Comparison of ENCODE assay signal across 8 cellular contexts in the genomic region with DNA sequence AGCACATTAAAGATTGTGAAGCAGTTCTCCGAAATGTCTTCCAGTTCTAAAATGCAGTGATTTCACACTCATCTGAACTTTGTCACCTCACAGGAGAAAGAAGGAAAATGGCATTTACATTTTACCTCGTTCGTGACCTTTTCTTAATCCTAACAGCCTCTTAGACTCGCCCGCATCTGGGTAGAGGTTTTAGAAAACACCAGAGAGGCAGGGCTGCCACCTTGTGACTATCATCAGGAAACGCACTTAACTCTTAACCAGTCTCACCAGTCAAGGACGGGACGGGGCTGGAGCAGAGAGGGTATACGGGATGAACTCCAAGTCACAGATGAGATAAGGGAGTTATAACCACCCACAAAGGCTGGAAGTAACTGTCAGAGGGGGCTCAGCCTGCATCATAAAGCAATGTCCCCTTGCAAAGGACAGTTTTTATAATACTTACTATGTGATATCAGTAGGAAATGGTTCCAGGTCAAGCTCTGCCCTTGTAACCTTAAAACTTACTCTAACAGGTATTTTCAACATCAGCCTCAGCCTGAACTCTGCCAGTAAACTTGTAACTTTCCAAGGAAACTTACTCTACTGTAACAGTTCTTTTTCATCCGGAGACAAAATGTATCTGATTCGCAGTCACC. TPM values are rescaled to one million over a fixed set of nuclear protein-coding genes. Genes with fewer than 3 reads are reported as not detected.
A peak's percentile ranks its signal among the peaks of the same experiment; 100 is the strongest.
DNase-seq lines count a peak whose midpoint lies in the region; ATAC-seq, FAIRE-seq and TF ChIP-seq lines count a peak whose summit lies in the region.

No MANE protein-coding gene starts in this region.

- H3K9me3 Mint-ChIP-seq in activated CD4-positive, alpha-beta T cell treated with anti-CD3 and anti-CD28 coated beads for 36 hours (ENCODE audit: low read depth): no peaks in the 10 kb centered on the region
- H3K9me3 Mint-ChIP-seq in naive thymus-derived CD4-positive, alpha-beta T cell: no peaks in the 10 kb centered on the region

- DNase-seq in AG04450 (ENCODE audit: low read depth, low spot score) (no peak), GM18507 (ENCODE audit: extremely low spot score, insufficient read length, low read depth) (peak; percentile 11), NCI-H226 (peak; percentile 36), ecto neural progenitor cell (ENCODE audit: low spot score) (peak; percentile 62)
- DNase-seq in activated CD4-positive, alpha-beta T cell treated with anti-CD3 and anti-CD28 coated beads for 36 hours: peak; percentile 75
- peak in 8 of 9 donors; percentile 27 to 62 (median 48) for DNase-seq in naive thymus-derived CD4-positive, alpha-beta T cell

- CTCF ChIA-PET in AG04450 (lab: Charles Lee): interaction anchor here (2.1 kb wide), 1 partner anchor 104 kb away, joined by 17 read pairs; no protein-coding TSS in a partner anchor
- CTCF ChIA-PET in activated CD4-positive, alpha-beta T cell treated with anti-CD3 and anti-CD28 coated beads for 36 hours (lab: Charles Lee): interaction anchor here (0.7 to 3.2 kb wide), 13 partner anchors 15 to 176 kb away, joined by 3 to 25 read pairs (median 4); no protein-coding TSS in a partner anchor
- CTCF ChIA-PET in naive thymus-derived CD4-positive, alpha-beta T cell (lab: Charles Lee): interaction anchor here (0.8 to 3.2 kb wide), 8 partner anchors 39 to 107 kb away, joined by 3 to 10 read pairs (median 4); no protein-coding TSS in a partner anchor

- H3K27ac Mint-ChIP-seq in activated CD4-positive, alpha-beta T cell treated with anti-CD3 and anti-CD28 coated beads for 36 hours: no peak overlapping the region
- no peak overlapping the region for H3K27ac Mint-ChIP-seq in naive thymus-derived CD4-positive, alpha-beta T cell

- peak; percentile 79 for FAIRE-seq in GM18507 (lab: Jason Lieb, UNC)

- peak; percentile 95 for ATAC-seq in activated CD4-positive, alpha-beta T cell treated with anti-CD3 and anti-CD28 coated beads for 36 hours
- ATAC-seq in naive thymus-derived CD4-positive, alpha-beta T cell: peak; percentile 82
- no peak for ATAC-seq in GM18519 (IDR thresholded peaks at IDR 0.05; ENCODE audit: low FRiP score, unreplicated experiment)
- no peak for ATAC-seq in GM21528 (IDR thresholded peaks at IDR 0.05; ENCODE audit: low FRiP score, unreplicated experiment)

- peaks cover 3% of the 10 kb centered on the region for H3K27me3 ChIP-seq in AG04450 (ENCODE audit: control insufficient read depth, insufficient read depth, low read length)
- peaks cover 0 to 3% of the 10 kb centered on the region in 2 donors for H3K27me3 ChIP-seq in naive thymus-derived CD4-positive, alpha-beta T cell (ENCODE audit: control insufficient read depth in 2 of 2, insufficient read depth in 2 of 2, low read length in 2 of 2)

- POLR2A ChIA-PET in AG04450 (lab: Yijun Ruan, JAX): no interaction called here
- POLR2A ChIA-PET in activated CD4-positive, alpha-beta T cell treated with anti-CD3 and anti-CD28 coated beads for 36 hours (lab: Charles Lee): no interaction called here
- POLR2A ChIA-PET in naive thymus-derived CD4-positive, alpha-beta T cell (lab: Charles Lee): no interaction called here

- no peak overlapping the region for H3K4me3 Mint-ChIP-seq in activated CD4-positive, alpha-beta T cell treated with anti-CD3 and anti-CD28 coated beads for 36 hours
- H3K4me3 Mint-ChIP-seq in naive thymus-derived CD4-positive, alpha-beta T cell: no peak overlapping the region

- peaks cover 62% of the 10 kb centered on the region for H3K27me3 Mint-ChIP-seq in activated CD4-positive, alpha-beta T cell treated with anti-CD3 and anti-CD28 coated beads for 36 hours
- H3K27me3 Mint-ChIP-seq in naive thymus-derived CD4-positive, alpha-beta T cell: peaks cover 45 to 71% (median 46%) of the 10 kb centered on the region in 5 donors

- no peaks in the 10 kb centered on the region for H3K4me1 ChIP-seq in naive thymus-derived CD4-positive, alpha-beta T cell (ENCODE audit: control insufficient read depth in 2 of 2, insufficient read depth in 2 of 2, low read length in 2 of 2)

- peaks cover under 1% of the 10 kb centered on the region for H3K4me1 Mint-ChIP-seq in activated CD4-positive, alpha-beta T cell treated with anti-CD3 and anti-CD28 coated beads for 36 hours
- H3K4me1 Mint-ChIP-seq in naive thymus-derived CD4-positive, alpha-beta T cell: peaks cover 0 to 10% (median 0%) of the 10 kb centered on the region in 7 donors

- intact Hi-C loops in activated CD4-positive, alpha-beta T cell treated with anti-CD3 and anti-CD28 coated beads for 36 hours (cut with DNase I, micrococcal nuclease): loop anchor here (1.0 to 5.0 kb wide), 2 partner anchors 40 to 104 kb away; no protein-coding TSS in a partner anchor
- intact Hi-C loops in naive thymus-derived CD4-positive, alpha-beta T cell (cut with micrococcal nuclease): loop anchor here (1.0 to 5.0 kb wide), 2 partner anchors 39 to 104 kb away; no protein-coding TSS in a partner anchor

- H3K36me3 Mint-ChIP-seq in activated CD4-positive, alpha-beta T cell treated with anti-CD3 and anti-CD28 coated beads for 36 hours (ENCODE audit: low read depth): no peaks in the 10 kb centered on the region
- no peaks in the 10 kb centered on the region for H3K36me3 Mint-ChIP-seq in naive thymus-derived CD4-positive, alpha-beta T cell

- TF ChIP-seq CTCF in AG04450 (IDR thresholded peaks at IDR 0.05; ENCODE audit: low read depth, low read length): peak; percentile 57

- no peak overlapping the region for H3K27ac ChIP-seq in AG04450 (ENCODE audit: low read depth, low read length)
- H3K27ac ChIP-seq in naive thymus-derived CD4-positive, alpha-beta T cell (ENCODE audit: low read depth, low read length): no peak overlapping the region

- H3K36me3 ChIP-seq in naive thymus-derived CD4-positive, alpha-beta T cell (ENCODE audit: control insufficient read depth in 2 of 3, insufficient read depth in 3 of 3, low read length in 3 of 3): no peaks in the 10 kb centered on the region

- no peak overlapping the region for H3K4me3 ChIP-seq in AG04450 (ENCODE audit: low read depth, low read length)
- H3K4me3 ChIP-seq in naive thymus-derived CD4-positive, alpha-beta T cell (ENCODE audit: low read length): no peak overlapping the region

- H3K9me3 ChIP-seq in AG04450 (ENCODE audit: control insufficient read depth, insufficient read depth, low read length): no peaks in the 10 kb centered on the region
- H3K9me3 ChIP-seq in naive thymus-derived CD4-positive, alpha-beta T cell (ENCODE audit: control insufficient read depth in 2 of 3, low read length in 3 of 3): no peaks in the 10 kb centered on the region

RNA-seq across cellular contexts. Expression of a gene that starts 8.6 kb away (rescaled TPM):
- polyA plus RNA-seq in AG04450 (2011; rRNA removed): not detected in 2 replicates
- not detected in 2 replicates for polyA minus RNA-seq in AG04450 (2011; rRNA and poly(A)+ RNA removed)
- total RNA-seq in activated CD4-positive, alpha-beta T cell treated with anti-CD3 and anti-CD28 coated beads for 36 hours: not detected
- under 1 TPM in 1 of 5 experiments, not detected in 4; 0.15 TPM for total RNA-seq in naive thymus-derived CD4-positive, alpha-beta T cell
- not detected for polyA plus RNA-seq in naive thymus-derived CD4-positive, alpha-beta T cell

RNA-seq across cellular contexts. Expression of a gene that starts 38.3 kb away (rescaled TPM):
- polyA plus RNA-seq in AG04450 (2011; rRNA removed): not detected in 2 replicates
- not detected in 2 replicates for polyA minus RNA-seq in AG04450 (2011; rRNA and poly(A)+ RNA removed)
- not detected for total RNA-seq in activated CD4-positive, alpha-beta T cell treated with anti-CD3 and anti-CD28 coated beads for 36 hours
- total RNA-seq in naive thymus-derived CD4-positive, alpha-beta T cell: not detected
- polyA plus RNA-seq in naive thymus-derived CD4-positive, alpha-beta T cell: not detected

RNA-seq across cellular contexts. Expression of a gene that starts 49.7 kb away (rescaled TPM):
- polyA plus RNA-seq in AG04450 (2011; rRNA removed): not detected in 2 replicates
- polyA minus RNA-seq in AG04450 (2011; rRNA and poly(A)+ RNA removed): not detected in 2 replicates
- total RNA-seq in activated CD4-positive, alpha-beta T cell treated with anti-CD3 and anti-CD28 coated beads for 36 hours: not detected
- 1 to 10 TPM in 1 of 5 experiments, under 1 TPM in 1, not detected in 3; 0.42 to 4.7 TPM for total RNA-seq in naive thymus-derived CD4-positive, alpha-beta T cell
- polyA plus RNA-seq in naive thymus-derived CD4-positive, alpha-beta T cell: not detected

RNA-seq across cellular contexts. Expression of a gene that starts 58.6 kb away (rescaled TPM):
- not detected in 2 replicates for polyA plus RNA-seq in AG04450 (2011; rRNA removed)
- not detected in 2 replicates for polyA minus RNA-seq in AG04450 (2011; rRNA and poly(A)+ RNA removed)
- not detected for total RNA-seq in activated CD4-positive, alpha-beta T cell treated with anti-CD3 and anti-CD28 coated beads for 36 hours
- total RNA-seq in naive thymus-derived CD4-positive, alpha-beta T cell: not detected
- not detected for polyA plus RNA-seq in naive thymus-derived CD4-positive, alpha-beta T cell

Comparison
In these comparisons a context has a peak if more than half of its experiments do, and no peak if none do; other contexts are left out.
1. ATAC-seq: peak in activated CD4-positive, alpha-beta T cell treated with anti-CD3 and anti-CD28 coated beads for 36 hours (single experiment) and naive thymus-derived CD4-positive, alpha-beta T cell (single experiment); none in GM18519 (single experiment) and GM21528 (single experiment).